9 cellular contexts compared by ENCODE assay signal in genomic region chr11:123235117-123235686, GRCh38. TPM values are rescaled to one million over a fixed set of nuclear protein-coding genes. Genes with fewer than 3 reads are reported as not detected.
A peak's percentile ranks its signal among the peaks of the same experiment; 100 is the strongest.
DNase-seq lines count a peak whose midpoint lies in the region; ATAC-seq, FAIRE-seq and TF ChIP-seq lines count a peak whose summit lies in the region.
"Had no signal": no experiment of that assay in that cellular context is flagged by ENCODE, and none has a peak within 500 bp of the region (broad histone marks: within the 10 kb centered on the region; RNA-seq: fewer than 3 reads in every experiment).

No MANE protein-coding gene starts in this region.

- H3K4me3 ChIP-seq in endothelial cell of umbilical vein (replicated peaks in 1 of 3; ENCODE audit: insufficient read depth in 1 of 3, low read depth in 1 of 3, low read length in 3 of 3) (no peak overlapping the region), psoas muscle (no peak overlapping the region)

- H3K27me3 ChIP-seq in endothelial cell of umbilical vein (ENCODE audit: control insufficient read depth in 2 of 2, insufficient read depth in 2 of 2, low read length in 2 of 2), result no peaks in the 10 kb centered on the region
- H3K27me3 ChIP-seq in psoas muscle (ENCODE audit: insufficient read depth in 3 of 3, low read length in 2 of 3), result peaks cover 0 to 1% (median 0%) of the 10 kb centered on the region in 3 donors

- FAIRE-seq in endothelial cell of umbilical vein (lab: Jason Lieb, UNC), result peak; percentile 62

- no peak overlapping the region for H3K4me2 ChIP-seq in endothelial cell of umbilical vein (ENCODE audit: insufficient read depth, low read length)

- H3K36me3 ChIP-seq in endothelial cell of umbilical vein (ENCODE audit: control insufficient read depth in 2 of 2, extremely low read depth in 1 of 2, insufficient read depth in 2 of 2, low read length in 2 of 2) (no peaks in the 10 kb centered on the region), psoas muscle (ENCODE audit: insufficient read depth in 1 of 2, low read depth in 1 of 2) (no peaks in the 10 kb centered on the region)

- dilution Hi-C loops in endothelial cell of umbilical vein (cut with MboI; ENCODE audit: extremely low pct_ligation_motif_present, low sequenced_read_pairs), result no loop called here

- no peak for TF ChIP-seq POLR2A in endothelial cell of umbilical vein (IDR thresholded peaks at IDR 0.05; ENCODE audit: low read depth, low read length)

- no peak overlapping the region for H3K9ac ChIP-seq in endothelial cell of umbilical vein (replicated peaks; ENCODE audit: extremely low read depth, insufficient read depth, low read length)

- H3K9me3 ChIP-seq in endothelial cell of umbilical vein (replicated peaks; ENCODE audit: control insufficient read depth, insufficient read depth, low read length), result no peaks in the 10 kb centered on the region
- no peaks in the 10 kb centered on the region for H3K9me3 ChIP-seq in psoas muscle

- CTCF ChIA-PET in WTC11 (lab: Charles Lee), result interaction anchor here (0.5 to 2.9 kb wide), 45 partner anchors 9 to 346 kb away, joined by 3 to 31 read pairs (median 5); partner anchors contain the start of gene CLMP
- CTCF ChIA-PET in endothelial cell of umbilical vein (lab: Charles Lee), result interaction anchor here (0.9 to 4.4 kb wide), 15 partner anchors 9 to 132 kb away, joined by 3 to 21 read pairs (median 5); no protein-coding TSS in a partner anchor

- H3K4me1 Mint-ChIP-seq in WTC11, result peaks cover 7% of the 10 kb centered on the region; the same call in 1 of the 2 replicates

- H2AFZ ChIP-seq in endothelial cell of umbilical vein (ENCODE audit: low read depth, low read length), result no peak overlapping the region

- no peak overlapping the region for H3K27ac Mint-ChIP-seq in WTC11

- no peaks in the 10 kb centered on the region for H3K36me3 Mint-ChIP-seq in WTC11

- H3K27ac ChIP-seq in endothelial cell of umbilical vein (ENCODE audit: insufficient read depth, low read depth, low read length) (no peak overlapping the region), psoas muscle (no peak overlapping the region)

- intact Hi-C loops in Right ventricle myocardium inferior (cut with DNase I), result no loop called here
- intact Hi-C loops in cardiac septum (cut with DNase I), result no loop called here
- intact Hi-C loops in endothelial cell of umbilical vein (cut with micrococcal nuclease), result no loop called here
- intact Hi-C loops in psoas muscle (cut with DNase I), result no loop called here

- H3K4me3 Mint-ChIP-seq in WTC11, result no peak overlapping the region
- H3K4me3 Mint-ChIP-seq: central memory CD8-positive, alpha-beta T cell had no signal

- H3K9me3 Mint-ChIP-seq in WTC11, result no peaks in the 10 kb centered on the region
- H3K9me3 Mint-ChIP-seq: central memory CD8-positive, alpha-beta T cell had no signal

- H3K9me1 ChIP-seq in endothelial cell of umbilical vein (replicated peaks; ENCODE audit: control insufficient read depth, extremely low read depth, insufficient read depth, low read length), result no peaks in the 10 kb centered on the region

- BruUV-seq in endothelial cell of umbilical vein (replicated peaks; lab: Mats Ljungman, UMichigan), result no TSS peak

- peak; percentile 58 for TF ChIP-seq CTCF in WTC11 (IDR thresholded peaks at IDR 0.05)
- TF ChIP-seq CTCF in endothelial cell of umbilical vein (IDR thresholded peaks at IDR 0.05; ENCODE audit: extremely low read depth in 1 of 2, insufficient read depth in 1 of 2, low read depth in 1 of 2, low read length in 2 of 2), result peak; percentile 64 to 68
- TF ChIP-seq CTCF in psoas muscle (IDR thresholded peaks at IDR 0.05), result peak; percentile 33

- DNase-seq in Right ventricle myocardium inferior (ENCODE audit: missing footprints) (peak; percentile 83), cardiac septum (ENCODE audit: low spot score) (no peak), WTC11 (ENCODE audit: low spot score) (peak; percentile 75), endothelial cell of umbilical vein (ENCODE audit: low read depth, low spot score) (peak; percentile 41), psoas muscle (peak; percentile 58 to 68), NK-92 (lab: John Stamatoyannopoulos, UW; ENCODE audit: unreplicated experiment) (no peak)

- no peaks in the 10 kb centered on the region for H3K79me2 ChIP-seq in endothelial cell of umbilical vein (ENCODE audit: control insufficient read depth, insufficient read depth, low read length)

- no peaks in the 10 kb centered on the region for H3K4me1 ChIP-seq in endothelial cell of umbilical vein (ENCODE audit: control insufficient read depth, extremely low read depth, insufficient read depth, low read length)
- H3K4me1 ChIP-seq in psoas muscle, result no peaks in the 10 kb centered on the region

- no peaks in the 10 kb centered on the region for H4K20me1 ChIP-seq in endothelial cell of umbilical vein (replicated peaks; ENCODE audit: control insufficient read depth, extremely low read depth, insufficient read depth, low read length)

- POLR2A ChIA-PET in WTC11 (lab: Charles Lee), result interaction anchor here (0.5 to 1.1 kb wide), 4 partner anchors 39 to 173 kb away, joined by 3 to 4 read pairs (median 4); no protein-coding TSS in a partner anchor
- POLR2A ChIA-PET in endothelial cell of umbilical vein (lab: Charles Lee), result no interaction called here

- ATAC-seq in Right ventricle myocardium inferior (peak; percentile 38), WTC11 (peak; percentile 93), psoas muscle (peak in 3 of 4 donors; percentile 36 to 56 (median 49)), GM21515 (IDR thresholded peaks at IDR 0.05; ENCODE audit: unreplicated experiment) (no peak), HG03439 (IDR thresholded peaks at IDR 0.05; ENCODE audit: unreplicated experiment) (no peak)

- H3K27me3 Mint-ChIP-seq in WTC11 (ENCODE audit: low read depth), result peaks cover 3% of the 10 kb centered on the region; the same call in 1 of the 2 replicates
- H3K27me3 Mint-ChIP-seq: central memory CD8-positive, alpha-beta T cell had no signal

- 65 to 71% (median 66%) methylated on average over 14 of the region's 14 CpGs for WGBS in psoas muscle, 3 donors

TF ChIP-seq in WTC11, 78 proteins besides CTCF, POLR2A, EP300 and RAD21 (continues in another document):
- TF ChIP-seq RORB (CRISPR knock-in tag; IDR thresholded peaks at IDR 0.05), result no peak
- TF ChIP-seq ZNF396 (CRISPR knock-in tag; IDR thresholded peaks at IDR 0.05; ENCODE audit: borderline replicate concordance), result no peak
- TF ChIP-seq ELF4 (CRISPR knock-in tag; IDR thresholded peaks at IDR 0.05; ENCODE audit: low read depth), result no peak

TF ChIP-seq in endothelial cell of umbilical vein, 7 proteins besides CTCF, POLR2A, EP300 and RAD21:
- TF ChIP-seq MYC (IDR thresholded peaks at IDR 0.05; ENCODE audit: low read depth, low read length) (no peak), GATA2 (IDR thresholded peaks at IDR 0.05; ENCODE audit: insufficient read depth, insufficient read length, low read depth, low read length) (no peak), FOS (IDR thresholded peaks at IDR 0.05; ENCODE audit: borderline replicate concordance, insufficient read depth, low read length) (no peak), EZH2 (IDR thresholded peaks at IDR 0.05; ENCODE audit: borderline replicate concordance, low read depth, low read length, severe bottlenecking) (no peak), MAX (IDR thresholded peaks at IDR 0.05; ENCODE audit: insufficient read depth, insufficient read length) (no peak), JUN (IDR thresholded peaks at IDR 0.05; ENCODE audit: borderline replicate concordance, insufficient read depth, insufficient read length, low read depth) (no peak), POLR2AphosphoS5 (IDR thresholded peaks at IDR 0.05; ENCODE audit: insufficient read depth, low read depth, low read length) (no peak)
TF ChIP-seq in endothelial cell of umbilical vein: peak in this region for 0.

RNA-seq across cellular contexts. Expression of gene CLMP, which starts 40.2 kb away (rescaled TPM):
- total RNA-seq in Right ventricle myocardium inferior (8.6 TPM), cardiac septum (5.9 TPM), WTC11 (2021) (14.3 to 20.0 TPM (median 18.2 TPM) in 3 replicates), endothelial cell of umbilical vein (0.18 and 0.37 TPM in 2 replicates), psoas muscle (1 to 10 TPM; 2.9 to 4.2 (median 3.0) TPM)
- polyA plus RNA-seq in endothelial cell of umbilical vein (0.03 and 0.13 TPM in 2 replicates), psoas muscle (1 to 10 TPM in 2 of 3 donors, under 1 TPM in 1; 0.83 to 3.3 (median 1.7) TPM)
- 0.25 and 0.28 TPM in 2 replicates for polyA plus RNA-seq in endothelial cell of umbilical vein (2011; cell fraction: cytosol; rRNA removed)
- polyA plus RNA-seq in endothelial cell of umbilical vein (2011; cell fraction: nucleus; rRNA removed), result 0.03 and 0.04 TPM in 2 replicates
- polyA plus RNA-seq in endothelial cell of umbilical vein (2012), result 5.7 and 7.9 TPM in 2 replicates
- polyA minus RNA-seq in endothelial cell of umbilical vein, result 0.22 and 0.91 TPM in 2 replicates
- 27.0 TPM for polyA minus RNA-seq in endothelial cell of umbilical vein (2011; cell fraction: cytosol; rRNA and poly(A)+ RNA removed)
- polyA minus RNA-seq in endothelial cell of umbilical vein (2011; cell fraction: nucleus; rRNA and poly(A)+ RNA removed), result 0.10 and 0.24 TPM in 2 replicates

Comparison
In these comparisons a context has a peak if more than half of its experiments do, and no peak if none do; other contexts are left out.
1. DNase-seq: peak in Right ventricle myocardium inferior (single experiment), WTC11 (single experiment), endothelial cell of umbilical vein (single experiment) and psoas muscle (2 of 2); none in cardiac septum (single experiment) and NK-92 (single experiment).
2. ATAC-seq: peak in Right ventricle myocardium inferior (single experiment), WTC11 (single experiment) and psoas muscle (3 of 4); none in GM21515 (single experiment) and HG03439 (single experiment).
3. Peak in every context shown above with its lines, with median percentiles within 50 percentile points of each other: CTCF ChIP-seq.